Comparison of ENCODE assay signal across 1 cellular context in the genomic region with DNA sequence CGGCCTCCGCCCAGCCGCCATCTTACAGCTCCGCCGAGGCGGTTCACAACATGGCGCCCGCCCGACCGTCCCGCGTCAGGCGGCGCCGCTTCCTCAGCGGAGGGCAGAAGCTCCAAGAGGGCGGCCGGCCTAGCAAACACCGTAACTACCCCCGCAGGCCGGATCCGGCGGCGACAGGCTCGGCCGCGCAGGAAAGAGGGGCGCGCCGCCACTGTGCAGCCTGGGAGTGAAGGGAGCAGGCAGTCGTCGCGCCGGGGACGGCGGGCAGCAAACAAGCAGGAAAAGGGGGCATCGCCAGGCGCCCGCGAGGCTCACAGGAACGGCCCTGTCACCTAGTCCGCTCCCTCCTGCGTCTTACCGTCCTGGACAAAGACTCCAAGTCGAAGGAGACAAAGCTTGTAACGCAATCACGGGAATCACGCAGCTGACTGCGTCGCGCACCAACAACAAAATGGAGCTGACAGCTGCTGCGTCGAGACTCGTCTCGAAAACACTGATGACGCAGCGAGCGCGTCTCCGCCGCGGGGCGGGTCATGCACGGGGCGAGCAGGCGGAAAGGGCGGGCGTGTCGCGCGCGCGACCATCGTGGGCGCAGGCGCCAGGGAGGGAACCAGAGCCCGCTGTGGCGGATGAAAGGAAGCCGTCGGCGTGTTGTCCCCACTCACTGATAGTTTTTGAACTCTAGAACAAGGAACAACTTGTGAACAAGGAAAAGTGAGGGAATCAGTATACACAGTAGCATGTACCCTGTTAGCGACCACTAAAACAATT.
TF ChIP-seq lines count a peak whose summit lies in the region.

A gene (minus strand): TSS at position 453 of the 771 bp plus-strand sequence. CDS start 2,796 bp downstream, outside the sequence.

TF ChIP-seq in K562, 482 proteins besides CTCF, POLR2A, EP300 and RAD21 (continued from another document and continues in another):
- TF ChIP-seq, protein P1, sequence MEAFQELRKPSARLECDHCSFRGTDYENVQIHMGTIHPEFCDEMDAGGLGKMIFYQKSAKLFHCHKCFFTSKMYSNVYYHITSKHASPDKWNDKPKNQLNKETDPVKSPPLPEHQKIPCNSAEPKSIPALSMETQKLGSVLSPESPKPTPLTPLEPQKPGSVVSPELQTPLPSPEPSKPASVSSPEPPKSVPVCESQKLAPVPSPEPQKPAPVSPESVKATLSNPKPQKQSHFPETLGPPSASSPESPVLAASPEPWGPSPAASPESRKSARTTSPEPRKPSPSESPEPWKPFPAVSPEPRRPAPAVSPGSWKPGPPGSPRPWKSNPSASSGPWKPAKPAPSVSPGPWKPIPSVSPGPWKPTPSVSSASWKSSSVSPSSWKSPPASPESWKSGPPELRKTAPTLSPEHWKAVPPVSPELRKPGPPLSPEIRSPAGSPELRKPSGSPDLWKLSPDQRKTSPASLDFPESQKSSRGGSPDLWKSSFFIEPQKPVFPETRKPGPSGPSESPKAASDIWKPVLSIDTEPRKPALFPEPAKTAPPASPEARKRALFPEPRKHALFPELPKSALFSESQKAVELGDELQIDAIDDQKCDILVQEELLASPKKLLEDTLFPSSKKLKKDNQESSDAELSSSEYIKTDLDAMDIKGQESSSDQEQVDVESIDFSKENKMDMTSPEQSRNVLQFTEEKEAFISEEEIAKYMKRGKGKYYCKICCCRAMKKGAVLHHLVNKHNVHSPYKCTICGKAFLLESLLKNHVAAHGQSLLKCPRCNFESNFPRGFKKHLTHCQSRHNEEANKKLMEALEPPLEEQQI (IDR thresholded peaks at IDR 0.05): no peak
- TF ChIP-seq GATAD2A (IDR thresholded peaks at IDR 0.05) (peak; percentile 79; the same call in 1 of the 2 replicates), CXXC5 (CRISPR knock-in tag; IDR thresholded peaks at IDR 0.05) (peak; percentile 93), RBFOX2 (IDR thresholded peaks at IDR 0.05; ENCODE audit: low read depth, low read length) (peak; percentile 100), GTF2E2 (tag; IDR thresholded peaks at IDR 0.05) (peak; percentile 78), LARP7 (IDR thresholded peaks at IDR 0.05) (no peak), ZNF12 (CRISPR knock-in tag; IDR thresholded peaks at IDR 0.05) (peak; percentile 30; the same call in 1 of the 2 replicates), CREBBP (IDR thresholded peaks at IDR 0.05; ENCODE audit: low read depth, low read length) (no peak), TAF9B (IDR thresholded peaks at IDR 0.05; ENCODE audit: partially characterized antibody) (peak; percentile 79), L3MBTL2 (IDR thresholded peaks at IDR 0.05) (peak; percentile 89), ZNF347 (CRISPR knock-in tag; IDR thresholded peaks at IDR 0.05; ENCODE audit: low read depth) (no peak), ESRRA (IDR thresholded peaks at IDR 0.05; ENCODE audit: borderline replicate concordance, low read depth) (peak; percentile 45; the same call in 1 of the 2 replicates), SMARCC2 (IDR thresholded peaks at IDR 0.05; ENCODE audit: low read depth) (no peak), SP1 (CRISPR knock-in tag; IDR thresholded peaks at IDR 0.05) (peak; percentile 90), ZC3H4 (CRISPR knock-in tag; IDR thresholded peaks at IDR 0.05; ENCODE audit: borderline replicate concordance) (peak; percentile 63; the same call in 1 of the 2 replicates), ZNF766 (CRISPR knock-in tag; conservative IDR thresholded peaks at IDR 0.05) (peak; percentile 36; the same call in 1 of the 2 replicates), ZBTB17 (CRISPR knock-in tag; IDR thresholded peaks at IDR 0.05) (peak; percentile 39; the same call in 1 of the 2 replicates), SMAD3 (CRISPR knock-in tag; conservative IDR thresholded peaks at IDR 0.05) (0 out of 2 replicates have a peak, but pooled peaks have one; percentile 4)
- TF ChIP-seq, protein P2, sequence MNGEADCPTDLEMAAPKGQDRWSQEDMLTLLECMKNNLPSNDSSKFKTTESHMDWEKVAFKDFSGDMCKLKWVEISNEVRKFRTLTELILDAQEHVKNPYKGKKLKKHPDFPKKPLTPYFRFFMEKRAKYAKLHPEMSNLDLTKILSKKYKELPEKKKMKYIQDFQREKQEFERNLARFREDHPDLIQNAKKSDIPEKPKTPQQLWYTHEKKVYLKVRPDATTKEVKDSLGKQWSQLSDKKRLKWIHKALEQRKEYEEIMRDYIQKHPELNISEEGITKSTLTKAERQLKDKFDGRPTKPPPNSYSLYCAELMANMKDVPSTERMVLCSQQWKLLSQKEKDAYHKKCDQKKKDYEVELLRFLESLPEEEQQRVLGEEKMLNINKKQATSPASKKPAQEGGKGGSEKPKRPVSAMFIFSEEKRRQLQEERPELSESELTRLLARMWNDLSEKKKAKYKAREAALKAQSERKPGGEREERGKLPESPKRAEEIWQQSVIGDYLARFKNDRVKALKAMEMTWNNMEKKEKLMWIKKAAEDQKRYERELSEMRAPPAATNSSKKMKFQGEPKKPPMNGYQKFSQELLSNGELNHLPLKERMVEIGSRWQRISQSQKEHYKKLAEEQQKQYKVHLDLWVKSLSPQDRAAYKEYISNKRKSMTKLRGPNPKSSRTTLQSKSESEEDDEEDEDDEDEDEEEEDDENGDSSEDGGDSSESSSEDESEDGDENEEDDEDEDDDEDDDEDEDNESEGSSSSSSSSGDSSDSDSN (IDR thresholded peaks at IDR 0.05; ENCODE audit: borderline replicate concordance in 1 of 2, low read depth in 2 of 2, low read length in 2 of 2): 0 out of 4 replicates have a peak, but pooled peaks of 1 of the 2 experiments have one; percentile 16
- TF ChIP-seq, protein P3, sequence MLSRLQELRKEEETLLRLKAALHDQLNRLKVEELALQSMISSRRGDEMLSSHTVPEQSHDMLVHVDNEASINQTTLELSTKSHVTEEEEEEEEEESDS (CRISPR knock-in tag; IDR thresholded peaks at IDR 0.05): no peak
- TF ChIP-seq, protein P4, sequence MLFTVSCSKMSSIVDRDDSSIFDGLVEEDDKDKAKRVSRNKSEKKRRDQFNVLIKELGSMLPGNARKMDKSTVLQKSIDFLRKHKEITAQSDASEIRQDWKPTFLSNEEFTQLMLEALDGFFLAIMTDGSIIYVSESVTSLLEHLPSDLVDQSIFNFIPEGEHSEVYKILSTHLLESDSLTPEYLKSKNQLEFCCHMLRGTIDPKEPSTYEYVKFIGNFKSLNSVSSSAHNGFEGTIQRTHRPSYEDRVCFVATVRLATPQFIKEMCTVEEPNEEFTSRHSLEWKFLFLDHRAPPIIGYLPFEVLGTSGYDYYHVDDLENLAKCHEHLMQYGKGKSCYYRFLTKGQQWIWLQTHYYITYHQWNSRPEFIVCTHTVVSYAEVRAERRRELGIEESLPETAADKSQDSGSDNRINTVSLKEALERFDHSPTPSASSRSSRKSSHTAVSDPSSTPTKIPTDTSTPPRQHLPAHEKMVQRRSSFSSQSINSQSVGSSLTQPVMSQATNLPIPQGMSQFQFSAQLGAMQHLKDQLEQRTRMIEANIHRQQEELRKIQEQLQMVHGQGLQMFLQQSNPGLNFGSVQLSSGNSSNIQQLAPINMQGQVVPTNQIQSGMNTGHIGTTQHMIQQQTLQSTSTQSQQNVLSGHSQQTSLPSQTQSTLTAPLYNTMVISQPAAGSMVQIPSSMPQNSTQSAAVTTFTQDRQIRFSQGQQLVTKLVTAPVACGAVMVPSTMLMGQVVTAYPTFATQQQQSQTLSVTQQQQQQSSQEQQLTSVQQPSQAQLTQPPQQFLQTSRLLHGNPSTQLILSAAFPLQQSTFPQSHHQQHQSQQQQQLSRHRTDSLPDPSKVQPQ (CRISPR knock-in tag; IDR thresholded peaks at IDR 0.05; ENCODE audit: borderline replicate concordance): no peak
- TF ChIP-seq, protein P5, sequence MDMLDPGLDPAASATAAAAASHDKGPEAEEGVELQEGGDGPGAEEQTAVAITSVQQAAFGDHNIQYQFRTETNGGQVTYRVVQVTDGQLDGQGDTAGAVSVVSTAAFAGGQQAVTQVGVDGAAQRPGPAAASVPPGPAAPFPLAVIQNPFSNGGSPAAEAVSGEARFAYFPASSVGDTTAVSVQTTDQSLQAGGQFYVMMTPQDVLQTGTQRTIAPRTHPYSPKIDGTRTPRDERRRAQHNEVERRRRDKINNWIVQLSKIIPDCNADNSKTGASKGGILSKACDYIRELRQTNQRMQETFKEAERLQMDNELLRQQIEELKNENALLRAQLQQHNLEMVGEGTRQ (CRISPR knock-in tag; IDR thresholded peaks at IDR 0.05): no peak
- TF ChIP-seq, protein P6, sequence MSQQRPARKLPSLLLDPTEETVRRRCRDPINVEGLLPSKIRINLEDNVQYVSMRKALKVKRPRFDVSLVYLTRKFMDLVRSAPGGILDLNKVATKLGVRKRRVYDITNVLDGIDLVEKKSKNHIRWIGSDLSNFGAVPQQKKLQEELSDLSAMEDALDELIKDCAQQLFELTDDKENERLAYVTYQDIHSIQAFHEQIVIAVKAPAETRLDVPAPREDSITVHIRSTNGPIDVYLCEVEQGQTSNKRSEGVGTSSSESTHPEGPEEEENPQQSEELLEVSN (IDR thresholded peaks at IDR 0.05; ENCODE audit: borderline replicate concordance in 1 of 2, extremely low read depth in 1 of 2, insufficient read depth in 1 of 2, insufficient read length in 1 of 2, low read depth in 1 of 2, low read length in 1 of 2, poor library complexity in 1 of 2, severe bottlenecking in 1 of 2): peak; percentile 94 to 98
- TF ChIP-seq, protein P7, sequence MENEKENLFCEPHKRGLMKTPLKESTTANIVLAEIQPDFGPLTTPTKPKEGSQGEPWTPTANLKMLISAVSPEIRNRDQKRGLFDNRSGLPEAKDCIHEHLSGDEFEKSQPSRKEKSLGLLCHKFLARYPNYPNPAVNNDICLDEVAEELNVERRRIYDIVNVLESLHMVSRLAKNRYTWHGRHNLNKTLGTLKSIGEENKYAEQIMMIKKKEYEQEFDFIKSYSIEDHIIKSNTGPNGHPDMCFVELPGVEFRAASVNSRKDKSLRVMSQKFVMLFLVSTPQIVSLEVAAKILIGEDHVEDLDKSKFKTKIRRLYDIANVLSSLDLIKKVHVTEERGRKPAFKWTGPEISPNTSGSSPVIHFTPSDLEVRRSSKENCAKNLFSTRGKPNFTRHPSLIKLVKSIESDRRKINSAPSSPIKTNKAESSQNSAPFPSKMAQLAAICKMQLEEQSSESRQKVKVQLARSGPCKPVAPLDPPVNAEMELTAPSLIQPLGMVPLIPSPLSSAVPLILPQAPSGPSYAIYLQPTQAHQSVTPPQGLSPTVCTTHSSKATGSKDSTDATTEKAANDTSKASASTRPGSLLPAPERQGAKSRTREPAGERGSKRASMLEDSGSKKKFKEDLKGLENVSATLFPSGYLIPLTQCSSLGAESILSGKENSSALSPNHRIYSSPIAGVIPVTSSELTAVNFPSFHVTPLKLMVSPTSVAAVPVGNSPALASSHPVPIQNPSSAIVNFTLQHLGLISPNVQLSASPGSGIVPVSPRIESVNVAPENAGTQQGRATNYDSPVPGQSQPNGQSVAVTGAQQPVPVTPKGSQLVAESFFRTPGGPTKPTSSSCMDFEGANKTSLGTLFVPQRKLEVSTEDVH (IDR thresholded peaks at IDR 0.05; ENCODE audit: low read depth, partially characterized antibody): peak; percentile 23
- TF ChIP-seq, protein P8, sequence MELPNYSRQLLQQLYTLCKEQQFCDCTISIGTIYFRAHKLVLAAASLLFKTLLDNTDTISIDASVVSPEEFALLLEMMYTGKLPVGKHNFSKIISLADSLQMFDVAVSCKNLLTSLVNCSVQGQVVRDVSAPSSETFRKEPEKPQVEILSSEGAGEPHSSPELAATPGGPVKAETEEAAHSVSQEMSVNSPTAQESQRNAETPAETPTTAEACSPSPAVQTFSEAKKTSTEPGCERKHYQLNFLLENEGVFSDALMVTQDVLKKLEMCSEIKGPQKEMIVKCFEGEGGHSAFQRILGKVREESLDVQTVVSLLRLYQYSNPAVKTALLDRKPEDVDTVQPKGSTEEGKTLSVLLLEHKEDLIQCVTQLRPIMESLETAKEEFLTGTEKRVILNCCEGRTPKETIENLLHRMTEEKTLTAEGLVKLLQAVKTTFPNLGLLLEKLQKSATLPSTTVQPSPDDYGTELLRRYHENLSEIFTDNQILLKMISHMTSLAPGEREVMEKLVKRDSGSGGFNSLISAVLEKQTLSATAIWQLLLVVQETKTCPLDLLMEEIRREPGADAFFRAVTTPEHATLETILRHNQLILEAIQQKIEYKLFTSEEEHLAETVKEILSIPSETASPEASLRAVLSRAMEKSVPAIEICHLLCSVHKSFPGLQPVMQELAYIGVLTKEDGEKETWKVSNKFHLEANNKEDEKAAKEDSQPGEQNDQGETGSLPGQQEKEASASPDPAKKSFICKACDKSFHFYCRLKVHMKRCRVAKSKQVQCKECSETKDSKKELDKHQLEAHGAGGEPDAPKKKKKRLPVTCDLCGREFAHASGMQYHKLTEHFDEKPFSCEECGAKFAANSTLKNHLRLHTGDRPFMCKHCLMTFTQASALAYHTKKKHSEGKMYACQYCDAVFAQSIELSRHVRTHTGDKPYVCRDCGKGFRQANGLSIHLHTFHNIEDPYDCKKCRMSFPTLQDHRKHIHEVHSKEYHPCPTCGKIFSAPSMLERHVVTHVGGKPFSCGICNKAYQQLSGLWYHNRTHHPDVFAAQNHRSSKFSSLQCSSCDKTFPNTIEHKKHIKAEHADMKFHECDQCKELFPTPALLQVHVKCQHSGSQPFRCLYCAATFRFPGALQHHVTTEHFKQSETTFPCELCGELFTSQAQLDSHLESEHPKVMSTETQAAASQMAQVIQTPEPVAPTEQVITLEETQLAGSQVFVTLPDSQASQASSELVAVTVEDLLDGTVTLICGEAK (IDR thresholded peaks at IDR 0.05): peak; percentile 40; the same call in 1 of the 2 replicates
- TF ChIP-seq, protein P8 (CRISPR knock-in tag; IDR thresholded peaks at IDR 0.05): no peak
- TF ChIP-seq, protein P9, sequence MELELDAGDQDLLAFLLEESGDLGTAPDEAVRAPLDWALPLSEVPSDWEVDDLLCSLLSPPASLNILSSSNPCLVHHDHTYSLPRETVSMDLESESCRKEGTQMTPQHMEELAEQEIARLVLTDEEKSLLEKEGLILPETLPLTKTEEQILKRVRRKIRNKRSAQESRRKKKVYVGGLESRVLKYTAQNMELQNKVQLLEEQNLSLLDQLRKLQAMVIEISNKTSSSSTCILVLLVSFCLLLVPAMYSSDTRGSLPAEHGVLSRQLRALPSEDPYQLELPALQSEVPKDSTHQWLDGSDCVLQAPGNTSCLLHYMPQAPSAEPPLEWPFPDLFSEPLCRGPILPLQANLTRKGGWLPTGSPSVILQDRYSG (tag; conservative IDR thresholded peaks at IDR 0.05; ENCODE audit: low read depth): no peak
